ENCODE assay signal across 8 cellular contexts in genomic region chr11:108009497-108010360, GRCh38. TPM values are rescaled to one million over a fixed set of nuclear protein-coding genes. Genes with fewer than 3 reads are reported as not detected.
DNase-seq lines count a peak whose midpoint lies in the region; ATAC-seq and TF ChIP-seq lines count a peak whose summit lies in the region.

No MANE protein-coding gene starts in this region.

- no peaks in the 10 kb centered on the region for H3K9me3 ChIP-seq in BE2C
- H3K9me3 ChIP-seq in HUES64 (ENCODE audit: insufficient read depth, low read depth, low read length), result no peaks in the 10 kb centered on the region
- no peaks in the 10 kb centered on the region for H3K9me3 ChIP-seq in adrenal gland (replicated peaks in 1 of 3)
- no peaks in the 10 kb centered on the region for H3K9me3 ChIP-seq in gastrocnemius medialis

- TF ChIP-seq CTCF in BE2C (IDR thresholded peaks at IDR 0.05; ENCODE audit: low read depth, low read length) (no peak), adrenal gland (IDR thresholded peaks at IDR 0.05) (no peak), gastrocnemius medialis (IDR thresholded peaks at IDR 0.05 in 4 of 5, conservative IDR thresholded peaks at IDR 0.05 in 1 of 5) (no peak)

- WGBS in HUES64, result 4% methylated on average over 31 of the region's 31 CpGs
- WGBS in adrenal gland, 4 donors, result 1 to 2% (median 2%) methylated on average over 25 to 31 of the region's 31 CpGs

- H3K9ac ChIP-seq in HUES64 (ENCODE audit: low read depth, low read length), result peak overlapping the region; percentile 99

- TF ChIP-seq POLR2A in adrenal gland (IDR thresholded peaks at IDR 0.05), result no peak
- no peak for TF ChIP-seq POLR2A in gastrocnemius medialis (IDR thresholded peaks at IDR 0.05)

- ATAC-seq in GM19328 (IDR thresholded peaks at IDR 0.05; ENCODE audit: unreplicated experiment) (peak; percentile 12), gastrocnemius medialis (peak; percentile 20 to 26)

- in situ Hi-C loops in gastrocnemius medialis (cut with MboI; ENCODE audit: low sequenced_read_pairs in 4 of 4), result loop anchor here in 1 of 4 donors (10.0 to 25.0 kb wide), 2 partner anchors 215 to 653 kb away; partner anchors contain the start of genes ATM, DDX10 and NPAT

- intact Hi-C loops in adrenal gland (cut with DNase I) (loop anchor here in 1 of 2 donors (10.0 kb wide), 1 partner anchor 95 kb away; no protein-coding TSS in a partner anchor), gastrocnemius medialis (cut with DNase I; ENCODE audit: low total_unique reads) (loop anchor here (1.0 to 10.0 kb wide), 4 partner anchors 26 to 655 kb away; partner anchors contain the start of gene DDX10)

- H3K36me3 ChIP-seq in BE2C (peaks cover 3% of the 10 kb centered on the region; the same call in 1 of the 2 replicates), HUES64 (ENCODE audit: insufficient read depth, low read length) (no peaks in the 10 kb centered on the region), adrenal gland (replicated peaks in 1 of 2) (no peaks in the 10 kb centered on the region), gastrocnemius medialis (no peaks in the 10 kb centered on the region)

- DNase-seq in BE2C (no peak), adrenal gland (peak in 3 of 7 donors; percentile 23 to 25 (median 23)), gastrocnemius medialis (no peak), HCEC 1CT (no peak), NCI-H774 (lab: John Stamatoyannopoulos, UW) (no peak)

- H3K4me1 ChIP-seq in BE2C (no peaks in the 10 kb centered on the region; the same call in 1 of the 2 replicates), HUES64 (ENCODE audit: insufficient read depth, low read length) (peaks cover 24% of the 10 kb centered on the region), adrenal gland (replicated peaks in 1 of 2) (peaks cover 22 to 47% of the 10 kb centered on the region in 2 donors), gastrocnemius medialis (peaks cover 43 to 50% of the 10 kb centered on the region in 2 donors)

- H3K27me3 ChIP-seq in BE2C (no peaks in the 10 kb centered on the region), HUES64 (ENCODE audit: insufficient read depth, low read length) (no peaks in the 10 kb centered on the region), adrenal gland (no peaks in the 10 kb centered on the region), gastrocnemius medialis (no peaks in the 10 kb centered on the region)

- H3K4me3 ChIP-seq in BE2C (ENCODE audit: low read depth, low read length) (peak overlapping the region; percentile 96), HUES64 (ENCODE audit: low read length) (peak overlapping the region; percentile 92), adrenal gland (peak overlapping the region; percentile 46 to 99 (median 96)), iPS-11a (ENCODE audit: low read depth, low read length) (peak overlapping the region; percentile 100), gastrocnemius medialis (peak overlapping the region; percentile 94 to 97 (median 96))

- H3K27ac ChIP-seq in HUES64 (ENCODE audit: low read depth, low read length), result peak overlapping the region; percentile 85
- H3K27ac ChIP-seq in adrenal gland, result peak overlapping the region in 4 of 5 donors; percentile 97 to 98 (median 98)
- H3K27ac ChIP-seq in gastrocnemius medialis, result peak overlapping the region; percentile 95 to 98 (median 96)

RNA-seq across cellular contexts. Expression of gene CUL5, which starts 1.0 kb away (rescaled TPM):
- 34.5 TPM for polyA plus RNA-seq in BE2C (2012; ENCODE audit: insufficient read depth, insufficient read length, low read depth)
- 16.0 TPM for polyA plus RNA-seq in HUES64 (2013, experiment 1 of 2)
- polyA plus RNA-seq in HUES64 (2013, experiment 2 of 2), result 18.8 TPM
- total RNA-seq in adrenal gland (100 to 1,000 TPM in 1 of 8 donors, 10 to 100 TPM in 7; 16.0 to 114 (median 42.9) TPM), gastrocnemius medialis (10 to 100 TPM; 40.6 to 83.5 (median 66.5) TPM)
- polyA plus RNA-seq in adrenal gland, result 10 to 100 TPM in 1 of 3 donors, 1 to 10 TPM in 2; 4.2 to 28.9 (median 5.4) TPM
